8 cellular contexts compared by ENCODE assay signal in genomic region chr16:8944113-8944765, GRCh38.
DNase-seq lines count a peak whose midpoint lies in the region; ATAC-seq and TF ChIP-seq lines count a peak whose summit lies in the region.

No MANE protein-coding gene starts in this region.

- H3K36me3 ChIP-seq in GM06990 (ENCODE audit: control insufficient read depth, insufficient read depth, low read length): no peaks in the 10 kb centered on the region

- no peaks in the 10 kb centered on the region for H3K27me3 Mint-ChIP-seq in central memory CD8-positive, alpha-beta T cell

- peak overlapping the region; percentile 40 for H3K4me3 ChIP-seq in GM06990 (replicated peaks; ENCODE audit: low read depth, low read length)

- ATAC-seq in GM19455 (IDR thresholded peaks at IDR 0.05; ENCODE audit: unreplicated experiment) (peak; percentile 74), HG03439 (IDR thresholded peaks at IDR 0.05; ENCODE audit: unreplicated experiment) (peak; percentile 61)
- peak; percentile 35 for ATAC-seq in central memory CD8-positive, alpha-beta T cell (replicated peaks; ENCODE audit: extremely low read depth, poor library complexity, severe bottlenecking)

- H3K4me1 Mint-ChIP-seq in central memory CD8-positive, alpha-beta T cell: peaks cover 94% of the 10 kb centered on the region

- H3K27ac Mint-ChIP-seq in central memory CD8-positive, alpha-beta T cell (ENCODE audit: low read depth): peak overlapping the region; percentile 41

- H3K4me3 Mint-ChIP-seq in central memory CD8-positive, alpha-beta T cell: peak overlapping the region; percentile 65

- peak; percentile 40 for DNase-seq in GM06990 (ENCODE audit: extremely low read depth, insufficient read length)
- DNase-seq in central memory CD8-positive, alpha-beta T cell (ENCODE audit: low spot score in 2 of 2): no peak
- DNase-seq in DMS53 (lab: John Stamatoyannopoulos, UW): no peak
- DNase-seq in iPS-NIHi11 (ENCODE audit: low spot score): no peak
- no peak for DNase-seq in cerebellar cortex (ENCODE audit: low spot score)
- no peak for DNase-seq in putamen (ENCODE audit: low spot score)

- no peaks in the 10 kb centered on the region for H3K27me3 ChIP-seq in GM06990 (replicated peaks; ENCODE audit: control insufficient read depth, insufficient read depth, low read length)

- H3K9me3 Mint-ChIP-seq in central memory CD8-positive, alpha-beta T cell: no peaks in the 10 kb centered on the region

- TF ChIP-seq CTCF in GM06990 (IDR thresholded peaks at IDR 0.05; ENCODE audit: insufficient read depth, low read length, poor library complexity, severe bottlenecking): no peak

- peaks cover 11% of the 10 kb centered on the region for H3K36me3 Mint-ChIP-seq in central memory CD8-positive, alpha-beta T cell (ENCODE audit: insufficient read depth)
